Comparison of ENCODE assay signal across 11 cellular contexts in genomic region chr11:64857485-64857884, GRCh38. TPM values are rescaled to one million over a fixed set of nuclear protein-coding genes. Genes with fewer than 3 reads are reported as not detected.
DNase-seq lines count a peak whose midpoint lies in the region; ATAC-seq, FAIRE-seq and TF ChIP-seq lines count a peak whose summit lies in the region.
"Had no signal": no experiment of that assay in that cellular context is flagged by ENCODE, and none has a peak within 500 bp of the region (broad histone marks: within the 10 kb centered on the region; RNA-seq: fewer than 3 reads in every experiment).

No MANE protein-coding gene starts in this region.

- H3K9me3 ChIP-seq in DND-41 (ENCODE audit: insufficient read depth, low read length, severe bottlenecking) (no peaks in the 10 kb centered on the region), PC-9 (ENCODE audit: insufficient read depth, low read depth) (no peaks in the 10 kb centered on the region), endothelial cell of umbilical vein (replicated peaks; ENCODE audit: control insufficient read depth, insufficient read depth, low read length) (no peaks in the 10 kb centered on the region), spleen (no peaks in the 10 kb centered on the region)
- H3K9me3 ChIP-seq: SK-N-SH had no signal

- BruUV-seq in PC-9 (replicated peaks; lab: Mats Ljungman, UMichigan) (no TSS peak), endothelial cell of umbilical vein (replicated peaks; lab: Mats Ljungman, UMichigan) (no TSS peak)

- H3K27ac ChIP-seq in DND-41 (ENCODE audit: low read length) (peak overlapping the region; percentile 46; the same call in 1 of the 2 replicates), PC-9 (peak overlapping the region; percentile 84), endothelial cell of umbilical vein (ENCODE audit: insufficient read depth, low read depth, low read length) (peak overlapping the region; percentile 74), spleen (peak overlapping the region; percentile 77 to 98 (median 92))

- DNase-seq in DND-41 (no peak), PC-9 (no peak), endothelial cell of umbilical vein (ENCODE audit: low read depth, low spot score) (no peak), spleen (no peak), COLO829 (ENCODE audit: low spot score) (no peak), A172 (ENCODE audit: low spot score) (no peak)
- DNase-seq in stimulated activated CD8-positive, alpha-beta memory T cell treated with anti-CD3 and anti-CD28 coated beads, Interleukin-4, amount 100 ng/mL, for 48 hours, result no peak
- DNase-seq: EL, left colon, NCI-H446 treated with DMSO at 0.1 percent for 48 hours, SK-N-SH had no signal

- dilution Hi-C loops in endothelial cell of umbilical vein (cut with MboI; ENCODE audit: extremely low pct_ligation_motif_present, low sequenced_read_pairs), result no loop called here

- H3K4me3 ChIP-seq in DND-41 (ENCODE audit: low read depth in 1 of 2, low read length in 2 of 2), result no peak overlapping the region
- H3K4me3 ChIP-seq in PC-9, result no peak overlapping the region
- H3K4me3 ChIP-seq in endothelial cell of umbilical vein (replicated peaks in 1 of 3; ENCODE audit: insufficient read depth in 1 of 3, low read depth in 1 of 3, low read length in 3 of 3), result no peak overlapping the region
- H3K4me3 ChIP-seq in spleen, result no peak overlapping the region

- intact Hi-C loops in PC-9 (cut with micrococcal nuclease; ENCODE audit: unreplicated experiment), result loop anchor here (2.0 kb wide), 1 partner anchor 67 kb away; the partner anchor contains the start of gene PPP2R5B
- intact Hi-C loops in endothelial cell of umbilical vein (cut with micrococcal nuclease), result no loop called here
- intact Hi-C loops in spleen (cut with DNase I; ENCODE audit: low total_unique reads), result no loop called here

- 90 to 95% (median 93%) methylated on average over 6 of the region's 6 CpGs for WGBS in spleen, 5 donors

- H3K36me3 ChIP-seq in DND-41 (ENCODE audit: insufficient read depth, low read length), result peaks cover 47% of the 10 kb centered on the region
- peaks cover 26% of the 10 kb centered on the region; the same call in 1 of the 2 replicates for H3K36me3 ChIP-seq in PC-9 (ENCODE audit: low read depth)
- H3K36me3 ChIP-seq in endothelial cell of umbilical vein (ENCODE audit: control insufficient read depth in 2 of 2, extremely low read depth in 1 of 2, insufficient read depth in 2 of 2, low read length in 2 of 2), result peaks cover 0 to 19% of the 10 kb centered on the region in 2 experiments
- peaks cover 0 to 81% (median 44%) of the 10 kb centered on the region in 6 donors for H3K36me3 ChIP-seq in spleen

- H3K27me3 ChIP-seq in DND-41 (ENCODE audit: insufficient read depth, low read length, poor library complexity) (no peaks in the 10 kb centered on the region), PC-9 (ENCODE audit: insufficient read depth, low read depth) (no peaks in the 10 kb centered on the region), endothelial cell of umbilical vein (ENCODE audit: control insufficient read depth in 2 of 2, insufficient read depth in 2 of 2, low read length in 2 of 2) (no peaks in the 10 kb centered on the region), spleen (replicated peaks in 1 of 7) (no peaks in the 10 kb centered on the region)

- no peak for TF ChIP-seq POLR2A in endothelial cell of umbilical vein (IDR thresholded peaks at IDR 0.05; ENCODE audit: low read depth, low read length)
- no peak for TF ChIP-seq POLR2A in spleen (IDR thresholded peaks at IDR 0.05)

- peaks cover 58% of the 10 kb centered on the region for H3F3A ChIP-seq in PC-9 (ENCODE audit: insufficient read depth, low read depth)

- H3K4me2 ChIP-seq in DND-41 (ENCODE audit: insufficient read depth, low read length) (no peak overlapping the region), PC-9 (0 out of 2 replicates have a peak overlapping the region, but pooled peaks have one; percentile 75), endothelial cell of umbilical vein (ENCODE audit: insufficient read depth, low read length) (no peak overlapping the region)

- H3K79me2 ChIP-seq in DND-41 (ENCODE audit: insufficient read depth, low read length), result peaks cover 16% of the 10 kb centered on the region
- H3K79me2 ChIP-seq in PC-9 (ENCODE audit: low read depth), result peaks cover 74% of the 10 kb centered on the region
- peaks cover 42% of the 10 kb centered on the region for H3K79me2 ChIP-seq in endothelial cell of umbilical vein (ENCODE audit: control insufficient read depth, insufficient read depth, low read length)

- POLR2A ChIA-PET in PC-9 (lab: Charles Lee; ENCODE audit: unreplicated experiment) (interaction anchor here (0.7 to 1.6 kb wide), 3 partner anchors 10 to 20 kb away, joined by 8 to 22 read pairs (median 11); no protein-coding TSS in a partner anchor), endothelial cell of umbilical vein (lab: Charles Lee) (interaction anchor here (1.7 to 2.0 kb wide), 2 partner anchors 12 to 22 kb away, joined by 4 to 8 read pairs; no protein-coding TSS in a partner anchor)

- no peaks in the 10 kb centered on the region for H3K9me2 ChIP-seq in PC-9 (ENCODE audit: insufficient read depth)
- H3K9me2 ChIP-seq: SK-N-SH had no signal

- no peaks in the 10 kb centered on the region for H4K20me1 ChIP-seq in DND-41 (ENCODE audit: insufficient read depth, low read length)
- H4K20me1 ChIP-seq in PC-9 (ENCODE audit: insufficient read depth), result no peaks in the 10 kb centered on the region
- H4K20me1 ChIP-seq in endothelial cell of umbilical vein (replicated peaks; ENCODE audit: control insufficient read depth, extremely low read depth, insufficient read depth, low read length), result no peaks in the 10 kb centered on the region

- CTCF ChIA-PET in PC-9 (lab: Charles Lee) (interaction anchor here (0.7 kb wide), 1 partner anchor 8 kb away, joined by 5 read pairs; no protein-coding TSS in a partner anchor), endothelial cell of umbilical vein (lab: Charles Lee) (interaction anchor here (0.7 to 9.1 kb wide), 7 partner anchors 8 to 36 kb away, joined by 3 to 101 read pairs (median 17); partner anchors contain the start of gene EHD1)

- H3K9me1 ChIP-seq in endothelial cell of umbilical vein (replicated peaks; ENCODE audit: control insufficient read depth, extremely low read depth, insufficient read depth, low read length), result no peaks in the 10 kb centered on the region

- no peak for FAIRE-seq in endothelial cell of umbilical vein (lab: Jason Lieb, UNC)

- ATAC-seq in DND-41 (ENCODE audit: insufficient read depth, low read depth), result no peak

- H3K9ac ChIP-seq in DND-41 (ENCODE audit: low read depth, low read length), result no peak overlapping the region
- H3K9ac ChIP-seq in endothelial cell of umbilical vein (replicated peaks; ENCODE audit: extremely low read depth, insufficient read depth, low read length), result no peak overlapping the region

- peaks cover 47% of the 10 kb centered on the region for H3K4me1 ChIP-seq in DND-41 (ENCODE audit: insufficient read depth, low read length)
- H3K4me1 ChIP-seq in PC-9 (replicated peaks; ENCODE audit: insufficient read depth), result peaks cover 68% of the 10 kb centered on the region
- H3K4me1 ChIP-seq in endothelial cell of umbilical vein (ENCODE audit: control insufficient read depth, extremely low read depth, insufficient read depth, low read length), result peaks cover 39% of the 10 kb centered on the region
- H3K4me1 ChIP-seq in spleen, result peaks cover 98 to 100% (median 100%) of the 10 kb centered on the region in 6 donors

- no peak for TF ChIP-seq CTCF in DND-41 (IDR thresholded peaks at IDR 0.05; ENCODE audit: borderline replicate concordance, extremely low read depth, low read length, poor library complexity, severe bottlenecking)
- no peak for TF ChIP-seq CTCF in PC-9 (conservative IDR thresholded peaks at IDR 0.05)
- TF ChIP-seq CTCF in endothelial cell of umbilical vein (IDR thresholded peaks at IDR 0.05; ENCODE audit: extremely low read depth in 1 of 2, insufficient read depth in 1 of 2, low read depth in 1 of 2, low read length in 2 of 2), result no peak
- no peak for TF ChIP-seq CTCF in spleen (IDR thresholded peaks at IDR 0.05 in 8 of 11, conservative IDR thresholded peaks at IDR 0.05 in 3 of 11)

- no peak overlapping the region for H2AFZ ChIP-seq in DND-41 (ENCODE audit: low read depth, low read length)
- H2AFZ ChIP-seq in PC-9, result no peak overlapping the region
- no peak overlapping the region for H2AFZ ChIP-seq in endothelial cell of umbilical vein (ENCODE audit: low read depth, low read length)

RNA-seq across cellular contexts. Expression of gene CDC42BPG, which starts 13.0 kb away (rescaled TPM):
- total RNA-seq in PC-9 (2021) (31.3 and 33.8 TPM in 2 replicates), endothelial cell of umbilical vein (0.42 and 0.62 TPM in 2 replicates), spleen (1 to 10 TPM; 1.9 to 4.6 (median 2.6) TPM)
- polyA plus RNA-seq in endothelial cell of umbilical vein (0.13 and 0.19 TPM in 2 replicates), spleen (1 to 10 TPM in 2 of 3 donors, under 1 TPM in 1; 0.74 to 2.0 (median 1.0) TPM)
- 0.14 and 0.16 TPM in 2 replicates for polyA plus RNA-seq in endothelial cell of umbilical vein (2011; cell fraction: cytosol; rRNA removed)
- 0.49 and 0.57 TPM in 2 replicates for polyA plus RNA-seq in endothelial cell of umbilical vein (2011; cell fraction: nucleus; rRNA removed)
- 0.27 and 0.33 TPM in 2 replicates for polyA plus RNA-seq in endothelial cell of umbilical vein (2012)
- polyA minus RNA-seq in endothelial cell of umbilical vein, result 0.17 and 0.32 TPM in 2 replicates
- 2.3 TPM for polyA minus RNA-seq in endothelial cell of umbilical vein (2011; cell fraction: cytosol; rRNA and poly(A)+ RNA removed)
- polyA minus RNA-seq in endothelial cell of umbilical vein (2011; cell fraction: nucleus; rRNA and poly(A)+ RNA removed), result 0.24 and 0.34 TPM in 2 replicates
- total RNA-seq in A172 (2014; rRNA removed; shearing (Covaris generic)), result 3.7 and 4.1 TPM in 2 replicates

RNA-seq across cellular contexts. Expression of gene EHD1, which starts 20.9 kb away (rescaled TPM):
- total RNA-seq in PC-9 (2021) (110 and 134 TPM in 2 replicates), endothelial cell of umbilical vein (98.0 and 109 TPM in 2 replicates), spleen (100 to 1,000 TPM; 117 to 337 (median 201) TPM)
- polyA plus RNA-seq in endothelial cell of umbilical vein (136 and 140 TPM in 2 replicates), spleen (10 to 100 TPM; 51.9 to 93.9 (median 53.7) TPM)
- polyA plus RNA-seq in endothelial cell of umbilical vein (2011; cell fraction: cytosol; rRNA removed), result 109 and 112 TPM in 2 replicates
- 91.7 and 102 TPM in 2 replicates for polyA plus RNA-seq in endothelial cell of umbilical vein (2011; cell fraction: nucleus; rRNA removed)
- polyA plus RNA-seq in endothelial cell of umbilical vein (2012), result 101 and 131 TPM in 2 replicates
- 136 and 168 TPM in 2 replicates for polyA minus RNA-seq in endothelial cell of umbilical vein
- 41.1 TPM for polyA minus RNA-seq in endothelial cell of umbilical vein (2011; cell fraction: cytosol; rRNA and poly(A)+ RNA removed)
- 35.6 and 63.3 TPM in 2 replicates for polyA minus RNA-seq in endothelial cell of umbilical vein (2011; cell fraction: nucleus; rRNA and poly(A)+ RNA removed)
- 81.4 and 117 TPM in 2 replicates for total RNA-seq in A172 (2014; rRNA removed; shearing (Covaris generic))

RNA-seq across cellular contexts. Expression of gene MEN1, which starts 47.1 kb away (rescaled TPM):
- 48.7 and 61.6 TPM in 2 replicates for total RNA-seq in PC-9 (2021)
- 41.1 and 41.6 TPM in 2 replicates for total RNA-seq in endothelial cell of umbilical vein
- polyA plus RNA-seq in endothelial cell of umbilical vein, result 43.1 and 48.8 TPM in 2 replicates
- 28.8 and 36.8 TPM in 2 replicates for polyA plus RNA-seq in endothelial cell of umbilical vein (2011; cell fraction: cytosol; rRNA removed)
- 60.0 and 60.6 TPM in 2 replicates for polyA plus RNA-seq in endothelial cell of umbilical vein (2011; cell fraction: nucleus; rRNA removed)
- 36.0 and 40.6 TPM in 2 replicates for polyA plus RNA-seq in endothelial cell of umbilical vein (2012)
- 25.7 and 26.5 TPM in 2 replicates for polyA minus RNA-seq in endothelial cell of umbilical vein
- 30.1 TPM for polyA minus RNA-seq in endothelial cell of umbilical vein (2011; cell fraction: cytosol; rRNA and poly(A)+ RNA removed)
- 12.9 and 19.6 TPM in 2 replicates for polyA minus RNA-seq in endothelial cell of umbilical vein (2011; cell fraction: nucleus; rRNA and poly(A)+ RNA removed)
- total RNA-seq in spleen, result 10 to 100 TPM; 20.1 to 33.6 (median 28.2) TPM
- 10 to 100 TPM; 17.8 to 27.6 (median 20.5) TPM for polyA plus RNA-seq in spleen
- 14.3 and 15.0 TPM in 2 replicates for total RNA-seq in A172 (2014; rRNA removed; shearing (Covaris generic))

RNA-seq across cellular contexts. Expression of gene MAP4K2, which starts 54.5 kb away (rescaled TPM):
- 32.6 and 34.3 TPM in 2 replicates for total RNA-seq in PC-9 (2021)
- 43.3 and 48.5 TPM in 2 replicates for total RNA-seq in endothelial cell of umbilical vein
- 44.0 and 51.6 TPM in 2 replicates for polyA plus RNA-seq in endothelial cell of umbilical vein
- 45.1 and 45.7 TPM in 2 replicates for polyA plus RNA-seq in endothelial cell of umbilical vein (2011; cell fraction: cytosol; rRNA removed)
- polyA plus RNA-seq in endothelial cell of umbilical vein (2011; cell fraction: nucleus; rRNA removed), result 109 and 123 TPM in 2 replicates
- 38.6 and 49.2 TPM in 2 replicates for polyA plus RNA-seq in endothelial cell of umbilical vein (2012)
- polyA minus RNA-seq in endothelial cell of umbilical vein, result 46.8 and 52.0 TPM in 2 replicates
- 18.9 TPM for polyA minus RNA-seq in endothelial cell of umbilical vein (2011; cell fraction: cytosol; rRNA and poly(A)+ RNA removed)
- 23.0 and 36.3 TPM in 2 replicates for polyA minus RNA-seq in endothelial cell of umbilical vein (2011; cell fraction: nucleus; rRNA and poly(A)+ RNA removed)
- 100 to 1,000 TPM in 1 of 7 donors, 10 to 100 TPM in 6; 41.5 to 106 (median 57.4) TPM for total RNA-seq in spleen
- polyA plus RNA-seq in spleen, result 10 to 100 TPM; 40.8 to 70.8 (median 63.8) TPM
- total RNA-seq in A172 (2014; rRNA removed; shearing (Covaris generic)), result 30.8 and 40.5 TPM in 2 replicates

RNA-seq across cellular contexts. Expression of gene ATG2A, which starts 59.5 kb away (rescaled TPM):
- total RNA-seq in PC-9 (2021), result 48.2 and 53.2 TPM in 2 replicates
- total RNA-seq in endothelial cell of umbilical vein, result 24.3 and 27.4 TPM in 2 replicates
- 13.4 and 17.6 TPM in 2 replicates for polyA plus RNA-seq in endothelial cell of umbilical vein
- 7.8 and 10.6 TPM in 2 replicates for polyA plus RNA-seq in endothelial cell of umbilical vein (2011; cell fraction: cytosol; rRNA removed)
- 26.8 and 30.3 TPM in 2 replicates for polyA plus RNA-seq in endothelial cell of umbilical vein (2011; cell fraction: nucleus; rRNA removed)
- 14.2 and 17.3 TPM in 2 replicates for polyA plus RNA-seq in endothelial cell of umbilical vein (2012)
- 12.0 and 12.9 TPM in 2 replicates for polyA minus RNA-seq in endothelial cell of umbilical vein
- polyA minus RNA-seq in endothelial cell of umbilical vein (2011; cell fraction: cytosol; rRNA and poly(A)+ RNA removed), result 25.1 TPM
- 12.5 and 16.6 TPM in 2 replicates for polyA minus RNA-seq in endothelial cell of umbilical vein (2011; cell fraction: nucleus; rRNA and poly(A)+ RNA removed)
- total RNA-seq in spleen, result 10 to 100 TPM; 32.7 to 57.3 (median 40.3) TPM
- 10 to 100 TPM; 14.3 to 30.3 (median 28.8) TPM for polyA plus RNA-seq in spleen
- 10.7 and 15.1 TPM in 2 replicates for total RNA-seq in A172 (2014; rRNA removed; shearing (Covaris generic))
